ENCODE assay signal across 8 cellular contexts in genomic region chr14:51989293-51990234, GRCh38. TPM values are rescaled to one million over a fixed set of nuclear protein-coding genes. Genes with fewer than 3 reads are reported as not detected.
DNase-seq lines count a peak whose midpoint lies in the region; ATAC-seq and TF ChIP-seq lines count a peak whose summit lies in the region.

Gene RTRAF (plus strand): TSS chr14:51989546. CDS start chr14:51989640, 94 bp downstream.

- peak; percentile 97 for DNase-seq in GM06990 (ENCODE audit: extremely low read depth, insufficient read length)
- peak; percentile 83 for DNase-seq in NCI-H1048 (lab: John Stamatoyannopoulos, UW)
- peak; percentile 28 for DNase-seq in SKM-1 (lab: John Stamatoyannopoulos, UW; ENCODE audit: unreplicated experiment)
- DNase-seq in activated naive CD4-positive, alpha-beta T cell treated with anti-CD3 and anti-CD28 coated beads, Interleukin-2, amount 50 U/mL, for 72 hours (ENCODE audit: low spot score in 2 of 2): peak; percentile 90 to 93
- DNase-seq in glomerular endothelial cell (ENCODE audit: extremely low read depth, low read depth, low spot score): peak; percentile 39
- DNase-seq in osteoblast (ENCODE audit: insufficient read length, low spot score, missing footprints): peak; percentile 96
- DNase-seq in thoracic aorta (ENCODE audit: low spot score): peak; percentile 54

- TF ChIP-seq CTCF in GM06990 (IDR thresholded peaks at IDR 0.05; ENCODE audit: insufficient read depth, low read length, poor library complexity, severe bottlenecking): no peak
- TF ChIP-seq CTCF in osteoblast (IDR thresholded peaks at IDR 0.05; ENCODE audit: extremely low read depth, low read depth, low read length): no peak
- TF ChIP-seq CTCF in thoracic aorta (IDR thresholded peaks at IDR 0.05): no peak

- H3K4me1 ChIP-seq in osteoblast (ENCODE audit: insufficient read depth, low read length) (peaks cover 11% of the 10 kb centered on the region), thoracic aorta (ENCODE audit: control insufficient read depth in 1 of 2, low read depth in 2 of 2) (peaks cover 0 to 21% of the 10 kb centered on the region in 2 donors)

- H3K27me3 ChIP-seq in GM06990 (replicated peaks; ENCODE audit: control insufficient read depth, insufficient read depth, low read length): no peaks in the 10 kb centered on the region
- no peaks in the 10 kb centered on the region for H3K27me3 ChIP-seq in osteoblast (ENCODE audit: insufficient read depth, low read length)
- no peaks in the 10 kb centered on the region for H3K27me3 ChIP-seq in thoracic aorta (replicated peaks; ENCODE audit: insufficient read depth)

- peaks cover 12 to 23% of the 10 kb centered on the region in 2 donors for H3K36me3 Mint-ChIP-seq in activated naive CD4-positive, alpha-beta T cell treated with anti-CD3 and anti-CD28 coated beads, Interleukin-2, amount 50 U/mL, for 72 hours

- H3K36me3 ChIP-seq in GM06990 (ENCODE audit: control insufficient read depth, insufficient read depth, low read length) (peaks cover 4% of the 10 kb centered on the region), osteoblast (ENCODE audit: insufficient read depth, low read length) (peaks cover 32% of the 10 kb centered on the region), thoracic aorta (no peaks in the 10 kb centered on the region)

- H4K20me1 ChIP-seq in osteoblast (ENCODE audit: insufficient read depth, low read length): no peaks in the 10 kb centered on the region

- H3K79me2 ChIP-seq in osteoblast (ENCODE audit: insufficient read depth, low read length): peaks cover 37% of the 10 kb centered on the region

- H3K27ac ChIP-seq in osteoblast (ENCODE audit: low read depth, low read length): peak within 1 kb of the TSS; percentile 75
- peak within 1 kb of the TSS; percentile 69 to 77 for H3K27ac ChIP-seq in thoracic aorta

- no peaks in the 10 kb centered on the region for H3K9me3 Mint-ChIP-seq in activated naive CD4-positive, alpha-beta T cell treated with anti-CD3 and anti-CD28 coated beads, Interleukin-2, amount 50 U/mL, for 72 hours

- H2AFZ ChIP-seq in osteoblast (ENCODE audit: low read length): peak within 1 kb of the TSS; percentile 94

- H3K9me3 ChIP-seq in osteoblast (ENCODE audit: low read depth, low read length) (no peaks in the 10 kb centered on the region), thoracic aorta (no peaks in the 10 kb centered on the region)

- H3K27ac Mint-ChIP-seq in activated naive CD4-positive, alpha-beta T cell treated with anti-CD3 and anti-CD28 coated beads, Interleukin-2, amount 50 U/mL, for 72 hours: peak within 1 kb of the TSS; percentile 89 to 94

- H3K4me2 ChIP-seq in osteoblast (ENCODE audit: insufficient read depth, low read length): peak within 1 kb of the TSS; percentile 94

- ATAC-seq in HG02571 (IDR thresholded peaks at IDR 0.05; ENCODE audit: unreplicated experiment) (peak; percentile 96), thoracic aorta (ENCODE audit: insufficient number of reproducible peaks, low FRiP score, low read depth) (peak; percentile 92)
- ATAC-seq in activated naive CD4-positive, alpha-beta T cell treated with anti-CD3 and anti-CD28 coated beads, Interleukin-2, amount 50 U/mL, for 72 hours: peak; percentile 96 to 98

- peak within 1 kb of the TSS; percentile 95 for H3K4me3 ChIP-seq in GM06990 (replicated peaks; ENCODE audit: low read depth, low read length)
- peak within 1 kb of the TSS; percentile 77 for H3K4me3 ChIP-seq in osteoblast (ENCODE audit: insufficient read depth, low read length)
- peak within 1 kb of the TSS; percentile 85 for H3K4me3 ChIP-seq in thoracic aorta

RNA-seq across cellular contexts. Expression of gene RTRAF, which starts in this region (rescaled TPM):
- total RNA-seq in activated naive CD4-positive, alpha-beta T cell treated with anti-CD3 and anti-CD28 coated beads, Interleukin-2, amount 50 U/mL, for 72 hours: 100 to 1,000 TPM; 179 to 241 TPM
- total RNA-seq in glomerular endothelial cell: 79.4 and 128 TPM in 2 replicates
- 53.2 and 63.6 TPM in 2 replicates for total RNA-seq in osteoblast
- 10 to 100 TPM; 36.9 to 44.8 TPM for total RNA-seq in thoracic aorta

Comparison
In these comparisons a context has a peak if more than half of its experiments do, and no peak if none do; other contexts are left out.
1. Peak in every context shown above with its lines: DNase-seq, ATAC-seq, H3K4me3 ChIP-seq and H3K27ac ChIP-seq.
2. DNase-seq: peak in every context shown above with its lines; median percentile 97 in GM06990; 96 in osteoblast; 92 in activated naive CD4-positive, alpha-beta T cell treated with anti-CD3 and anti-CD28 coated beads, Interleukin-2, amount 50 U/mL, for 72 hours; 83 in NCI-H1048; 54 in thoracic aorta; 39 in glomerular endothelial cell; 28 in SKM-1.